In the genomic region with DNA sequence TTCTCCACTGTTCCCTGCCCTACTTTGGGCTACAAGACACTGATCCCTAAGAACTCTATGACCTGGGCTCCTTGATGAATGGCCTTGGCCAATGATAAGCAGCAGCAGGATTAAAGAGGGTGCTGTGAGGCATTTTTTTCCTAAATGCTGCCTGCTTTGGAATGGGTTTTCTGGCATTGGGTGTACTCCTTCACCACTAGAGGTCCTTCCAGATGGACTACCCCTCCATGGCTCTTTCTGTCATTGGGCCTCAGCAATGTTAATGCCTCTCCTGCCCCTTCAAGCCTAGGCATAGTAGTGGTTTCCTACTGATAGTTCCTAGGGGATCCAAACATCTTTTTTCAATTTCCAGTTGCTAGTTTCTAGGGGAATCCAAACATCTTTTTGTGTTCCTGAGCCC, we compare ENCODE assay signal across 16 cellular contexts.
DNase-seq lines count a peak whose midpoint lies in the region; ATAC-seq, FAIRE-seq and TF ChIP-seq lines count a peak whose summit lies in the region.
"Had no signal": no experiment of that assay in that cellular context is flagged by ENCODE, and none has a peak within 500 bp of the region (broad histone marks: within the 10 kb centered on the region; RNA-seq: fewer than 3 reads in every experiment).

No MANE protein-coding gene starts in this region.

- BruUV-seq in HCT116 (replicated peaks; lab: Mats Ljungman, UMichigan) = no TSS peak

- no peak overlapping the region for H3K4me3 Mint-ChIP-seq in activated T-cell treated with anti-CD3 and anti-CD28 coated beads, Interleukin-2, amount 50 U/mL, for 4 hours
- H3K4me3 Mint-ChIP-seq: T-helper 2 cell treated with Interferon-gamma antibody and Interleukin-4, amounts not matched to agents 5 μg/mL and 100 μg/mL, for 36 hours had no signal

- peak; percentile 82 for ATAC-seq in HCT116
- ATAC-seq in activated T-cell treated with anti-CD3 and anti-CD28 coated beads, Interleukin-2, amount 50 U/mL, for 4 hours = no peak
- no peak for ATAC-seq in GM18517 (IDR thresholded peaks at IDR 0.05; ENCODE audit: unreplicated experiment)
- ATAC-seq: heart right ventricle had no signal

- TF ChIP-seq POLR2A in HCT116 (IDR thresholded peaks at IDR 0.05; ENCODE audit: borderline replicate concordance, extremely low read depth, insufficient read depth, insufficient read length) = no peak
- TF ChIP-seq POLR2A in H54 (IDR thresholded peaks at IDR 0.05; ENCODE audit: low read depth, low read length) = no peak

- peak; percentile 23 for DNase-seq in Daoy (ENCODE audit: low read depth)
- DNase-seq in HCT116 (ENCODE audit: low read depth, low spot score) = peak; percentile 29
- peak; percentile 10 for DNase-seq in WERI-Rb-1
- peak; percentile 83 for DNase-seq in iPS-NIHi11 (ENCODE audit: low spot score)
- no peak for DNase-seq in H54 (ENCODE audit: insufficient read length, low spot score)
- no peak for DNase-seq in NCI-H128 (lab: John Stamatoyannopoulos, UW; ENCODE audit: unreplicated experiment)
- DNase-seq in activated T-cell treated with anti-CD3 and anti-CD28 coated beads, Interleukin-2, amount 50 U/mL, for 4 hours = no peak
- DNase-seq: Caco-2; heart right ventricle; mesenchymal stem cell; NCI-H1436 treated with DMSO at 0.1 percent for 48 hours; stimulated activated CD4-positive, alpha-beta T cell treated with anti-CD3 and anti-CD28 coated beads, Interleukin-4, amount 100 ng/mL, for 4 hours; stomach had no signal

- no peaks in the 10 kb centered on the region for H3K4me1 Mint-ChIP-seq in activated T-cell treated with anti-CD3 and anti-CD28 coated beads, Interleukin-2, amount 50 U/mL, for 4 hours (ENCODE audit: low read depth)

- POLR2A ChIA-PET in HCT116 (lab: Charles Lee) = no interaction called here

- CTCF ChIA-PET in HCT116 (lab: Charles Lee) = no interaction called here

- no peak overlapping the region for H3K9ac ChIP-seq in HCT116 (ENCODE audit: low read length)

- H2AFZ ChIP-seq in HCT116 (ENCODE audit: low read depth, low read length, poor library complexity, severe bottlenecking) = peak overlapping the region; percentile 14

- no peaks in the 10 kb centered on the region for H3K36me3 Mint-ChIP-seq in activated T-cell treated with anti-CD3 and anti-CD28 coated beads, Interleukin-2, amount 50 U/mL, for 4 hours (ENCODE audit: insufficient read depth)

- H3K9me2 ChIP-seq in HCT116 (ENCODE audit: insufficient read depth) = no peaks in the 10 kb centered on the region

- peak; percentile 28 to 65 (median 63); a peak in 5 of 6 replicates for TF ChIP-seq CTCF in HCT116 (IDR thresholded peaks at IDR 0.05 in 2 of 3, conservative IDR thresholded peaks at IDR 0.05 in 1 of 3; ENCODE audit: borderline replicate concordance in 1 of 3, insufficient read depth in 1 of 3, low read depth in 2 of 3, low read length in 2 of 3)
- peak; percentile 56 for TF ChIP-seq CTCF in WERI-Rb-1 (IDR thresholded peaks at IDR 0.05; ENCODE audit: low read depth, low read length)

- H3K27me3 Mint-ChIP-seq in activated T-cell treated with anti-CD3 and anti-CD28 coated beads, Interleukin-2, amount 50 U/mL, for 4 hours (ENCODE audit: low read depth) = peaks cover 3% of the 10 kb centered on the region

- no peak overlapping the region for H3K27ac ChIP-seq in HCT116 (ENCODE audit: low read depth, low read length)
- H3K27ac ChIP-seq in WERI-Rb-1 = no peak overlapping the region
- H3K27ac ChIP-seq: heart right ventricle, prostate gland, stomach had no signal

- H4K20me1 ChIP-seq in HCT116 (ENCODE audit: insufficient read depth) = no peaks in the 10 kb centered on the region

- H3K9me3 Mint-ChIP-seq in activated T-cell treated with anti-CD3 and anti-CD28 coated beads, Interleukin-2, amount 50 U/mL, for 4 hours = no peaks in the 10 kb centered on the region
- H3K9me3 Mint-ChIP-seq: T-helper 2 cell treated with Interferon-gamma antibody and Interleukin-4, amounts not matched to agents 5 μg/mL and 100 μg/mL, for 36 hours had no signal

- intact Hi-C loops in HCT116 (cut with micrococcal nuclease) = loop anchor here (5.0 kb wide), 1 partner anchor 965 kb away; no protein-coding TSS in a partner anchor

- no peaks in the 10 kb centered on the region for H3K4me1 ChIP-seq in HCT116 (ENCODE audit: control insufficient read depth in 1 of 2, insufficient read depth in 2 of 2, low read length in 2 of 2)
- H3K4me1 ChIP-seq: heart right ventricle, prostate gland, stomach had no signal

- H3K27me3 ChIP-seq in HCT116 (ENCODE audit: insufficient read depth, low read length) (no peaks in the 10 kb centered on the region), WERI-Rb-1 (ENCODE audit: insufficient read depth, low read depth, severe bottlenecking) (no peaks in the 10 kb centered on the region)
- H3K27me3 ChIP-seq: heart right ventricle, stomach had no signal

- H3K4me3 ChIP-seq in HCT116 (replicated peaks in 1 of 2; ENCODE audit: low read depth in 1 of 2, low read length in 2 of 2) (no peak overlapping the region), WERI-Rb-1 (ENCODE audit: low read depth, low read length) (no peak overlapping the region)
- H3K4me3 ChIP-seq: heart right ventricle, prostate gland, stomach had no signal

- no peak for FAIRE-seq in H54 (lab: Jason Lieb, UNC)

- RAD21 ChIA-PET in HCT116 (lab: Charles Lee; ENCODE audit: low non-redundant PET in 1 of 2, low total read pairs in 2 of 2, uncharacterized antibody in 2 of 2, unreplicated experiment in 2 of 2) = no interaction called here

- H3K4me2 ChIP-seq in HCT116 (ENCODE audit: low read length) = no peak overlapping the region

- peak; percentile 52 for TF ChIP-seq RAD21 in HCT116 (IDR thresholded peaks at IDR 0.05; ENCODE audit: low read depth)

- H3K79me2 ChIP-seq in HCT116 (ENCODE audit: insufficient read depth, low read length) = no peaks in the 10 kb centered on the region

- H3K9me3 ChIP-seq in HCT116 (ENCODE audit: control insufficient read depth in 1 of 2, insufficient read depth in 1 of 2, low read depth in 1 of 2, low read length in 2 of 2) (no peaks in the 10 kb centered on the region), WERI-Rb-1 (ENCODE audit: severe bottlenecking) (no peaks in the 10 kb centered on the region)
- H3K9me3 ChIP-seq: Caco-2, heart right ventricle, prostate gland, stomach had no signal

- H3K36me3 ChIP-seq in HCT116 (ENCODE audit: control insufficient read depth in 1 of 2, insufficient read depth in 2 of 2, low read length in 2 of 2) (no peaks in the 10 kb centered on the region), WERI-Rb-1 (no peaks in the 10 kb centered on the region)
- H3K36me3 ChIP-seq: heart right ventricle, prostate gland, stomach had no signal

TF ChIP-seq in HCT116, 20 proteins besides CTCF, POLR2A, EP300 and RAD21:
- TF ChIP-seq CBX3 (IDR thresholded peaks at IDR 0.05; ENCODE audit: low read depth) (peak; percentile 48; the same call in 1 of the 2 replicates), EZH2phosphoT487 (IDR thresholded peaks at IDR 0.05; ENCODE audit: borderline replicate concordance) (no peak)
TF ChIP-seq in HCT116: peak in this region for 1.

Comparison
In these comparisons a context has a peak if more than half of its experiments do, and no peak if none do; other contexts are left out.
1. DNase-seq: peak in Daoy (single experiment), HCT116 (single experiment), WERI-Rb-1 (single experiment) and iPS-NIHi11 (single experiment); none in H54 (single experiment), NCI-H128 (single experiment) and activated T-cell treated with anti-CD3 and anti-CD28 coated beads, Interleukin-2, amount 50 U/mL, for 4 hours (single experiment).